ENCODE assay signal across 24 cellular contexts in genomic region chr17:79211061-79211770, GRCh38.
"Had no signal": no experiment of that assay in that cellular context is flagged by ENCODE, and none has a peak within 500 bp of the region (broad histone marks: within the 10 kb centered on the region; RNA-seq: fewer than 3 reads in every experiment).

No MANE protein-coding gene starts in this region.

- H3K36me3 Mint-ChIP-seq: activated naive CD4-positive, alpha-beta T cell treated with anti-CD3 and anti-CD28 coated beads, Interleukin-2, amount 10 ng/mL, durations not matched to agents 7 days and 5 days; activated naive CD8-positive, alpha-beta T cell treated with anti-CD3 and anti-CD28 coated beads, Interleukin-2, amount 10 ng/mL, durations not matched to agents 7 days and 5 days had no signal

- H3K27ac Mint-ChIP-seq: activated CD4-positive, alpha-beta memory T cell treated with anti-CD3 and anti-CD28 coated beads, Interleukin-2, amount 10 ng/mL, durations not matched to agents 7 days and 5 days; activated CD4-positive, alpha-beta T cell treated with anti-CD3 and anti-CD28 coated beads for 36 hours; activated naive CD4-positive, alpha-beta T cell treated with anti-CD3 and anti-CD28 coated beads, Interleukin-2, amount 10 ng/mL, durations not matched to agents 7 days and 5 days; activated naive CD8-positive, alpha-beta T cell treated with anti-CD3 and anti-CD28 coated beads, Interleukin-2, amount 10 ng/mL, durations not matched to agents 7 days and 5 days; activated T-helper 17 cell treated with anti-CD3 and anti-CD28 coated beads, Interleukin-2, amount 50 U/mL, for 72 hours; T-helper 1 cell treated with Interleukin-12 subunit alpha and Interleukin-12 subunit beta and Interleukin-4 antibody, amounts not matched to agents 30 μg/mL and 1 μg/mL, for 36 hours had no signal

- H3K4me1 ChIP-seq: adrenal gland had no signal

- H3K27ac ChIP-seq: adrenal gland had no signal

- DNase-seq: activated CD4-positive, alpha-beta memory T cell treated with anti-CD3 and anti-CD28 coated beads, Interleukin-2, amount 10 ng/mL, durations not matched to agents 7 days and 5 days; activated CD4-positive, alpha-beta T cell treated with anti-CD3 and anti-CD28 coated beads for 36 hours; activated CD4-positive, alpha-beta T cell treated with anti-CD3 and anti-CD28 coated beads, Interleukin-2, amount 50 U/mL, for 1 hour; activated gamma-delta T cell; activated naive CD4-positive, alpha-beta T cell treated with anti-CD3 and anti-CD28 coated beads, Interleukin-2, amount 10 ng/mL, durations not matched to agents 7 days and 5 days; activated naive CD8-positive, alpha-beta T cell treated with anti-CD3 and anti-CD28 coated beads, Interleukin-2, amount 10 ng/mL, durations not matched to agents 7 days and 5 days; activated T-cell treated with anti-CD3 and anti-CD28 coated beads for 4 hours; activated T-cell treated with anti-CD3 and anti-CD28 coated beads, Interleukin-2, amount 50 U/mL, for 48 hours; adrenal gland; anterior cingulate cortex; KG1; NCI-H1092; NCI-H1417; NCI-H1930; NCI-H2171; NCI-H2227 treated with DMSO at 0.1 percent for 48 hours; NCI-H526; NCI-H774; NK-92 treated with Interleukin-12 subunit alpha and Interleukin-12 subunit beta, amount 100 ng/mL, for 24 hours; PC-3; SHP77 treated with DMSO at 0.1 percent for 48 hours had no signal

- H3K4me1 Mint-ChIP-seq: activated CD4-positive, alpha-beta memory T cell treated with anti-CD3 and anti-CD28 coated beads, Interleukin-2, amount 10 ng/mL, durations not matched to agents 7 days and 5 days; activated CD4-positive, alpha-beta T cell treated with anti-CD3 and anti-CD28 coated beads for 36 hours; activated naive CD4-positive, alpha-beta T cell treated with anti-CD3 and anti-CD28 coated beads, Interleukin-2, amount 10 ng/mL, durations not matched to agents 7 days and 5 days; activated naive CD8-positive, alpha-beta T cell treated with anti-CD3 and anti-CD28 coated beads, Interleukin-2, amount 10 ng/mL, durations not matched to agents 7 days and 5 days; activated T-helper 17 cell treated with anti-CD3 and anti-CD28 coated beads, Interleukin-2, amount 50 U/mL, for 72 hours had no signal

- H3K36me3 ChIP-seq: adrenal gland had no signal

- H3K4me3 ChIP-seq: adrenal gland had no signal

- ATAC-seq: activated CD4-positive, alpha-beta T cell treated with anti-CD3 and anti-CD28 coated beads for 36 hours; activated T-helper 17 cell treated with anti-CD3 and anti-CD28 coated beads, Interleukin-2, amount 50 U/mL, for 72 hours; PC-3 had no signal

- H3K9me3 ChIP-seq: adrenal gland had no signal

- H3K4me3 Mint-ChIP-seq: activated CD4-positive, alpha-beta memory T cell treated with anti-CD3 and anti-CD28 coated beads, Interleukin-2, amount 10 ng/mL, durations not matched to agents 7 days and 5 days; activated CD4-positive, alpha-beta T cell treated with anti-CD3 and anti-CD28 coated beads for 36 hours; activated naive CD4-positive, alpha-beta T cell treated with anti-CD3 and anti-CD28 coated beads, Interleukin-2, amount 10 ng/mL, durations not matched to agents 7 days and 5 days; activated naive CD8-positive, alpha-beta T cell treated with anti-CD3 and anti-CD28 coated beads, Interleukin-2, amount 10 ng/mL, durations not matched to agents 7 days and 5 days; activated T-helper 17 cell treated with anti-CD3 and anti-CD28 coated beads, Interleukin-2, amount 50 U/mL, for 72 hours; T-helper 1 cell treated with Interleukin-12 subunit alpha and Interleukin-12 subunit beta and Interleukin-4 antibody, amounts not matched to agents 30 μg/mL and 1 μg/mL, for 36 hours had no signal

- H3K9me3 Mint-ChIP-seq: activated CD4-positive, alpha-beta memory T cell treated with anti-CD3 and anti-CD28 coated beads, Interleukin-2, amount 10 ng/mL, durations not matched to agents 7 days and 5 days; activated naive CD4-positive, alpha-beta T cell treated with anti-CD3 and anti-CD28 coated beads, Interleukin-2, amount 10 ng/mL, durations not matched to agents 7 days and 5 days; activated naive CD8-positive, alpha-beta T cell treated with anti-CD3 and anti-CD28 coated beads, Interleukin-2, amount 10 ng/mL, durations not matched to agents 7 days and 5 days; activated T-helper 17 cell treated with anti-CD3 and anti-CD28 coated beads, Interleukin-2, amount 50 U/mL, for 72 hours; T-helper 1 cell treated with Interleukin-12 subunit alpha and Interleukin-12 subunit beta and Interleukin-4 antibody, amounts not matched to agents 30 μg/mL and 1 μg/mL, for 36 hours had no signal

- FAIRE-seq: RCC 7860 had no signal
